In genomic region chr6:30743099-30744053, GRCh38 we compare ENCODE assay signal across 2 cellular contexts.
A peak's percentile ranks its signal among the peaks of the same experiment; 100 is the strongest.
TF ChIP-seq lines count a peak whose summit lies in the region.

No MANE protein-coding gene starts in this region.

TF ChIP-seq in WTC11, 78 proteins besides CTCF, POLR2A, EP300 and RAD21 (continued from another document):
- no peak for TF ChIP-seq PREB (CRISPR knock-in tag; IDR thresholded peaks at IDR 0.05; ENCODE audit: borderline replicate concordance)
- TF ChIP-seq MYBL2 (CRISPR knock-in tag; IDR thresholded peaks at IDR 0.05), result 0 out of 2 replicates have a peak, but pooled peaks have one; percentile 31
- no peak for TF ChIP-seq ZBTB21 (CRISPR knock-in tag; IDR thresholded peaks at IDR 0.05; ENCODE audit: borderline replicate concordance)
- no peak for TF ChIP-seq RELA (CRISPR knock-in tag; IDR thresholded peaks at IDR 0.05; ENCODE audit: borderline replicate concordance)
- no peak for TF ChIP-seq PRRX2 (CRISPR knock-in tag; IDR thresholded peaks at IDR 0.05)
- no peak for TF ChIP-seq GRHL2 (CRISPR knock-in tag; IDR thresholded peaks at IDR 0.05; ENCODE audit: insufficient replicate concordance, severe bottlenecking)
- no peak for TF ChIP-seq CREM (CRISPR knock-in tag; IDR thresholded peaks at IDR 0.05)
- TF ChIP-seq GABPB1 (CRISPR knock-in tag; IDR thresholded peaks at IDR 0.05), result peak; percentile 18; the same call in 1 of the 2 replicates
- TF ChIP-seq TEAD4 (CRISPR knock-in tag; IDR thresholded peaks at IDR 0.05), result no peak
- TF ChIP-seq EMX1 (CRISPR knock-in tag; IDR thresholded peaks at IDR 0.05), result no peak
- no peak for TF ChIP-seq ZNF425 (CRISPR knock-in tag; conservative IDR thresholded peaks at IDR 0.05)
- no peak for TF ChIP-seq E2F1 (CRISPR knock-in tag; IDR thresholded peaks at IDR 0.05)
- peak; percentile 9; the same call in 1 of the 2 replicates for TF ChIP-seq AFF4 (CRISPR knock-in tag; IDR thresholded peaks at IDR 0.05; ENCODE audit: borderline replicate concordance)
- no peak for TF ChIP-seq ZNF416 (CRISPR knock-in tag; IDR thresholded peaks at IDR 0.05)
- peak; percentile 80; the same call in 1 of the 2 replicates for TF ChIP-seq ZNF263 (CRISPR knock-in tag; IDR thresholded peaks at IDR 0.05; ENCODE audit: low read depth)
- TF ChIP-seq FOXJ3 (CRISPR knock-in tag; IDR thresholded peaks at IDR 0.05; ENCODE audit: borderline replicate concordance), result no peak

TF ChIP-seq in endothelial cell of umbilical vein, 7 proteins besides CTCF, POLR2A, EP300 and RAD21:
- TF ChIP-seq POLR2AphosphoS5 (IDR thresholded peaks at IDR 0.05; ENCODE audit: insufficient read depth, low read depth, low read length) (peak; percentile 34), GATA2 (IDR thresholded peaks at IDR 0.05; ENCODE audit: insufficient read depth, insufficient read length, low read depth, low read length) (no peak), FOS (IDR thresholded peaks at IDR 0.05; ENCODE audit: borderline replicate concordance, insufficient read depth, low read length) (no peak), MYC (IDR thresholded peaks at IDR 0.05; ENCODE audit: low read depth, low read length) (no peak)
